In genomic region chr10:123896217-123896927, GRCh38 we compare ENCODE assay signal across 1 cellular context.
TF ChIP-seq lines count a peak whose summit lies in the region.

No MANE protein-coding gene starts in this region.

TF ChIP-seq in neural cell, 6 proteins besides CTCF, POLR2A, EP300 and RAD21 (continued from another document):
- no peak for TF ChIP-seq REST (IDR thresholded peaks at IDR 0.05; ENCODE audit: borderline replicate concordance)
- TF ChIP-seq SMC3 (conservative IDR thresholded peaks at IDR 0.05; ENCODE audit: poor library complexity), result no peak
- TF ChIP-seq POLR2AphosphoS5 (IDR thresholded peaks at IDR 0.05), result no peak
- TF ChIP-seq TAF1 (IDR thresholded peaks at IDR 0.05; ENCODE audit: low read depth), result no peak
- TF ChIP-seq MXI1 (conservative IDR thresholded peaks at IDR 0.05; ENCODE audit: poor library complexity, severe bottlenecking), result no peak
